ENCODE assay signal across 8 cellular contexts in the genomic region with DNA sequence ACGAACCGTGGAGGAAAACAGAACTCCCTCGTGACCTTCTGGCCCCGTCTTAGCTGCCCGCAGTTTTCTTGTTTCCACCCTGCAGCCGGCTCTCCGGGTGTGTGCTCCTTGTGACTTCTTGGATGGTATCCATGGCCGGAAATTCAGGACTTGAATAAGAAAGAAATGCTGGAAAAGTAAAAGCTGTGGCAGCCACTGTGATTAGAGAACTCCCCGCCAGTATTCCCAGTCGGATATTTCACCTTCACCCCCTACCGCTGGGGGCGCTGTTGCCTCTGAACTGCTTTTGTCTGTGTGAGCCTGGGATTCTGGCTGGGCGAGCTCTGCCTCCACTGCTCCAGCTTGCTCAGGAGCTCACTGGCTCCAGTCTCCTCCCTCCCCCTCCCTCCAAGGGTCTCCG. TPM values are rescaled to one million over a fixed set of nuclear protein-coding genes. Genes with fewer than 3 reads are reported as not detected.
A peak's percentile ranks its signal among the peaks of the same experiment; 100 is the strongest.
DNase-seq lines count a peak whose midpoint lies in the region; ATAC-seq, FAIRE-seq and TF ChIP-seq lines count a peak whose summit lies in the region.

No MANE protein-coding gene starts in this region.

- no peak for TF ChIP-seq RAD21 in A549 (conservative IDR thresholded peaks at IDR 0.05 in 1 of 2, IDR thresholded peaks at IDR 0.05 in 1 of 2)

- peaks cover 11% of the 10 kb centered on the region; the same call in 2 of the 3 replicates for H3K4me1 ChIP-seq in A549
- peaks cover 2% of the 10 kb centered on the region for H3K4me1 ChIP-seq in keratinocyte (ENCODE audit: control insufficient read depth, extremely low read depth, insufficient read depth, low read length)
- no peaks in the 10 kb centered on the region for H3K4me1 ChIP-seq in uterus

- TF ChIP-seq EP300 in A549 (IDR thresholded peaks at IDR 0.05): no peak

- H3K27ac ChIP-seq in A549 (no peak overlapping the region), keratinocyte (ENCODE audit: control insufficient read depth, insufficient read depth, low read length) (no peak overlapping the region), uterus (peak overlapping the region; percentile 28 to 55)

- no peak overlapping the region for H3K9ac ChIP-seq in keratinocyte (ENCODE audit: control insufficient read depth, extremely low read depth, insufficient read depth, low read length)

- TF ChIP-seq CTCF in A549 (IDR thresholded peaks at IDR 0.05) (0 out of 3 replicates have a peak, but pooled peaks have one; percentile 11), astrocyte of the cerebellum (IDR thresholded peaks at IDR 0.05; ENCODE audit: low read depth, low read length, missing control alignments) (peak; percentile 54), keratinocyte (optimal IDR thresholded peaks at IDR 0.05 in 1 of 3, IDR thresholded peaks at IDR 0.05 in 1 of 3, conservative IDR thresholded peaks at IDR 0.05 in 1 of 3; ENCODE audit: extremely low read depth in 1 of 3, insufficient read depth in 2 of 3, low read length in 3 of 3) (peak in 2 of 3 experiments; percentile 51 to 58), uterus (IDR thresholded peaks at IDR 0.05) (peak in 2 of 4 experiments; percentile 56 to 75)

- no peak overlapping the region for H3K4me3 Mint-ChIP-seq in effector memory CD8-positive, alpha-beta T cell
- H3K4me3 Mint-ChIP-seq in activated T-helper 1 cell treated with anti-CD3 and anti-CD28 coated beads, Interleukin-12 subunit alpha, Interleukin-12 subunit beta, Interleukin-2, Interleukin-4 antibody, amounts not matched to agents 30 ng/mL and 10 ng/mL and 1 ng/mL, durations not matched to agents 14 hours and 24 hours and 36 hours: no peak overlapping the region

- WGBS in A549 (ENCODE audit: missing lambda C conversion rate): 74% methylated on average over 10 of the region's 14 CpGs

- dilution Hi-C loops in keratinocyte (cut with MboI; ENCODE audit: extremely low pct_ligation_motif_present, low sequenced_read_pairs): no loop called here

- H3K9me3 ChIP-seq in A549 (no peaks in the 10 kb centered on the region), keratinocyte (ENCODE audit: control insufficient read depth, low read depth, low read length) (no peaks in the 10 kb centered on the region), uterus (no peaks in the 10 kb centered on the region)

- peaks cover 53 to 71% of the 10 kb centered on the region in 2 donors for H3K27me3 Mint-ChIP-seq in effector memory CD8-positive, alpha-beta T cell
- H3K27me3 Mint-ChIP-seq in activated T-helper 1 cell treated with anti-CD3 and anti-CD28 coated beads, Interleukin-12 subunit alpha, Interleukin-12 subunit beta, Interleukin-2, Interleukin-4 antibody, amounts not matched to agents 30 ng/mL and 10 ng/mL and 1 ng/mL, durations not matched to agents 14 hours and 24 hours and 36 hours (ENCODE audit: insufficient read depth): peaks cover 29% of the 10 kb centered on the region

- ATAC-seq in A549: peak in 1 of 2 experiments; percentile 77; a peak in 3 of 6 replicates
- no peak for ATAC-seq in effector memory CD8-positive, alpha-beta T cell (replicated peaks)

- H3K9me3 Mint-ChIP-seq in effector memory CD8-positive, alpha-beta T cell: no peaks in the 10 kb centered on the region
- H3K9me3 Mint-ChIP-seq in activated T-helper 1 cell treated with anti-CD3 and anti-CD28 coated beads, Interleukin-12 subunit alpha, Interleukin-12 subunit beta, Interleukin-2, Interleukin-4 antibody, amounts not matched to agents 30 ng/mL and 10 ng/mL and 1 ng/mL, durations not matched to agents 14 hours and 24 hours and 36 hours: no peaks in the 10 kb centered on the region

- H3K4me1 Mint-ChIP-seq in effector memory CD8-positive, alpha-beta T cell (ENCODE audit: low read depth in 2 of 2): peaks cover 0 to 2% of the 10 kb centered on the region in 2 donors
- peaks cover 8% of the 10 kb centered on the region for H3K4me1 Mint-ChIP-seq in activated T-helper 1 cell treated with anti-CD3 and anti-CD28 coated beads, Interleukin-12 subunit alpha, Interleukin-12 subunit beta, Interleukin-2, Interleukin-4 antibody, amounts not matched to agents 30 ng/mL and 10 ng/mL and 1 ng/mL, durations not matched to agents 14 hours and 24 hours and 36 hours (ENCODE audit: low read depth)

- in situ Hi-C loops in astrocyte of the cerebellum (cut with HindIII; ENCODE audit: low sequenced_read_pairs): no loop called here

- H3K36me3 Mint-ChIP-seq in effector memory CD8-positive, alpha-beta T cell (ENCODE audit: insufficient read depth): no peaks in the 10 kb centered on the region
- H3K36me3 Mint-ChIP-seq in activated T-helper 1 cell treated with anti-CD3 and anti-CD28 coated beads, Interleukin-12 subunit alpha, Interleukin-12 subunit beta, Interleukin-2, Interleukin-4 antibody, amounts not matched to agents 30 ng/mL and 10 ng/mL and 1 ng/mL, durations not matched to agents 14 hours and 24 hours and 36 hours (ENCODE audit: low read depth): no peaks in the 10 kb centered on the region

- no peaks in the 10 kb centered on the region for H3K9me1 ChIP-seq in keratinocyte (ENCODE audit: control insufficient read depth, extremely low read depth, insufficient read depth, low read length)

- H3K79me2 ChIP-seq in keratinocyte (ENCODE audit: control insufficient read depth, insufficient read depth, low read length): no peaks in the 10 kb centered on the region

- H3K4me2 ChIP-seq in A549: no peak overlapping the region
- no peak overlapping the region for H3K4me2 ChIP-seq in keratinocyte (ENCODE audit: control insufficient read depth, extremely low read depth, insufficient read depth, low read depth, low read length)

- DNase-seq in A549 (ENCODE audit: low read depth in 1 of 2, low spot score in 1 of 2): peak in 1 of 2 experiments; percentile 53
- peak; percentile 43 for DNase-seq in HT1080 (ENCODE audit: low read depth)
- no peak for DNase-seq in astrocyte of the cerebellum (ENCODE audit: low read depth)
- DNase-seq in keratinocyte (ENCODE audit: low read depth, low spot score): no peak
- DNase-seq in uterus: peak; percentile 74 to 78
- no peak for DNase-seq in effector memory CD8-positive, alpha-beta T cell
- DNase-seq in activated T-helper 1 cell treated with anti-CD3 and anti-CD28 coated beads, Interleukin-12 subunit alpha, Interleukin-12 subunit beta, Interleukin-2, Interleukin-4 antibody, amounts not matched to agents 30 ng/mL and 10 ng/mL and 1 ng/mL, durations not matched to agents 14 hours and 24 hours and 36 hours (ENCODE audit: low spot score): no peak
- DNase-seq in NCI-H446 treated with DMSO at 0.1 percent for 48 hours (lab: John Stamatoyannopoulos, UW): no peak

- H3K27me3 ChIP-seq in keratinocyte (ENCODE audit: control insufficient read depth, extremely low read depth, insufficient read depth, low read length) (peaks cover 8% of the 10 kb centered on the region), uterus (no peaks in the 10 kb centered on the region)

- POLR2A ChIA-PET in A549 (lab: Yijun Ruan, JAX): no interaction called here

- H3K36me3 ChIP-seq in keratinocyte (ENCODE audit: control insufficient read depth in 2 of 2, extremely low read depth in 1 of 2, insufficient read depth in 2 of 2, low read length in 2 of 2) (no peaks in the 10 kb centered on the region), uterus (no peaks in the 10 kb centered on the region)

- no peaks in the 10 kb centered on the region for H4K20me1 ChIP-seq in keratinocyte (ENCODE audit: control insufficient read depth, extremely low read depth, insufficient read depth, low read length)

- no peak for TF ChIP-seq POLR2A in A549 (IDR thresholded peaks at IDR 0.05; ENCODE audit: low read length)
- no peak for TF ChIP-seq POLR2A in uterus (IDR thresholded peaks at IDR 0.05)

- FAIRE-seq in A549 (lab: Jason Lieb, UNC): no peak
- FAIRE-seq in keratinocyte (lab: Jason Lieb, UNC): no peak

- H3K4me3 ChIP-seq in A549 (no peak overlapping the region), astrocyte of the cerebellum (ENCODE audit: low read depth, low read length) (no peak overlapping the region), keratinocyte (ENCODE audit: control insufficient read depth in 2 of 3, extremely low read depth in 1 of 3, insufficient read depth in 2 of 3, low read depth in 1 of 3, low read length in 3 of 3) (no peak overlapping the region), uterus (no peak overlapping the region)

- CTCF ChIA-PET in A549 (lab: Yijun Ruan, JAX): interaction anchor here (1.1 to 1.8 kb wide), 3 partner anchors 9 to 40 kb away, joined by 3 to 6 read pairs (median 5); no protein-coding TSS in a partner anchor

- H2AFZ ChIP-seq in keratinocyte (ENCODE audit: control insufficient read depth, low read length): no peak overlapping the region

- no peak overlapping the region for H3K27ac Mint-ChIP-seq in effector memory CD8-positive, alpha-beta T cell
- H3K27ac Mint-ChIP-seq in activated T-helper 1 cell treated with anti-CD3 and anti-CD28 coated beads, Interleukin-12 subunit alpha, Interleukin-12 subunit beta, Interleukin-2, Interleukin-4 antibody, amounts not matched to agents 30 ng/mL and 10 ng/mL and 1 ng/mL, durations not matched to agents 14 hours and 24 hours and 36 hours: no peak overlapping the region

- intact Hi-C loops in uterus (cut with DNase I; ENCODE audit: low total_unique reads): no loop called here
- intact Hi-C loops in activated T-helper 1 cell treated with anti-CD3 and anti-CD28 coated beads, Interleukin-12 subunit alpha, Interleukin-12 subunit beta, Interleukin-2, Interleukin-4 antibody, amounts not matched to agents 30 ng/mL and 10 ng/mL and 1 ng/mL, durations not matched to agents 14 hours and 24 hours and 36 hours (cut with micrococcal nuclease): no loop called here

RNA-seq across cellular contexts. Expression of gene CYP4V2, which starts 41.5 kb away (rescaled TPM):
- polyA plus RNA-seq in A549 (2011; rRNA removed) (5.0 and 5.5 TPM in 2 replicates), A549 (2017; fragmentation: RNase III; extraction: RNeasy Plus Mini Kit Qiagen cat#74134 plus additional on column Dnase treatment) (2.8 to 3.3 TPM (median 3.0 TPM) in 3 replicates), keratinocyte (4.8 to 10.2 TPM (median 8.8 TPM) in 3 replicates)
- 1.5 and 1.8 TPM in 2 replicates for polyA plus RNA-seq in A549 (2012; cell fraction: cytosol; rRNA removed)
- 1.1 and 1.5 TPM in 2 replicates for polyA plus RNA-seq in A549 (2012; cell fraction: nucleus; rRNA removed)
- 1.0 and 1.3 TPM in 2 replicates for polyA minus RNA-seq in A549 (2011; rRNA and poly(A)+ RNA removed)
- 3.1 and 5.2 TPM in 2 replicates for total RNA-seq in HT1080 (2014; rRNA removed; shearing (Covaris generic))
- polyA plus RNA-seq in HT1080 (2015; cell fraction: cytosol; rRNA removed): 2.6 TPM in 2 replicates
- 1.1 and 2.3 TPM in 2 replicates for polyA plus RNA-seq in HT1080 (2015; cell fraction: nucleus; rRNA removed)
- 0.40 TPM for polyA plus RNA-seq in keratinocyte (2011; ENCODE audit: low read depth)
- polyA plus RNA-seq in keratinocyte (2011; cell fraction: cytosol; rRNA removed): 5.9 and 8.6 TPM in 2 replicates
- polyA plus RNA-seq in keratinocyte (2011; cell fraction: nucleus; rRNA removed): 10.6 and 12.5 TPM in 2 replicates
- 0.25 and 7.5 TPM in 2 replicates for polyA plus RNA-seq in keratinocyte (2012; ENCODE audit: low replicate concordance)
- polyA minus RNA-seq in keratinocyte: 3.8 to 7.6 TPM (median 4.5 TPM) in 3 replicates
- 7.1 TPM for polyA minus RNA-seq in keratinocyte (2011; cell fraction: cytosol; rRNA and poly(A)+ RNA removed)
- 4.9 and 9.3 TPM in 2 replicates for polyA minus RNA-seq in keratinocyte (2011; cell fraction: nucleus; rRNA and poly(A)+ RNA removed)
- total RNA-seq in uterus: 10 to 100 TPM in 3 of 4 donors, 1 to 10 TPM in 1; 9.7 to 22.5 (median 19.7) TPM
- total RNA-seq in activated T-helper 1 cell treated with anti-CD3 and anti-CD28 coated beads, Interleukin-12 subunit alpha, Interleukin-12 subunit beta, Interleukin-2, Interleukin-4 antibody, amounts not matched to agents 30 ng/mL and 10 ng/mL and 1 ng/mL, durations not matched to agents 14 hours and 24 hours and 36 hours: 8.3 and 8.8 TPM in 2 replicates

RNA-seq across cellular contexts. Expression of gene FAM149A, which starts 45.4 kb away (rescaled TPM):
- polyA plus RNA-seq in A549 (2011; rRNA removed) (3.0 and 3.9 TPM in 2 replicates), A549 (2017; fragmentation: RNase III; extraction: RNeasy Plus Mini Kit Qiagen cat#74134 plus additional on column Dnase treatment) (1.4 to 1.8 TPM (median 1.7 TPM) in 3 replicates), keratinocyte (0.41 to 0.68 TPM (median 0.66 TPM) in 3 replicates)
- 1.2 and 1.6 TPM in 2 replicates for polyA plus RNA-seq in A549 (2012; cell fraction: cytosol; rRNA removed)
- polyA plus RNA-seq in A549 (2012; cell fraction: nucleus; rRNA removed): 0.95 and 1.0 TPM in 2 replicates
- 3.3 and 3.6 TPM in 2 replicates for polyA minus RNA-seq in A549 (2011; rRNA and poly(A)+ RNA removed)
- total RNA-seq in HT1080 (2014; rRNA removed; shearing (Covaris generic)): 1.5 TPM in 2 replicates
- 0.73 and 1.00 TPM in 2 replicates for polyA plus RNA-seq in HT1080 (2015; cell fraction: cytosol; rRNA removed)
- 0.67 and 0.84 TPM in 2 replicates for polyA plus RNA-seq in HT1080 (2015; cell fraction: nucleus; rRNA removed)
- polyA plus RNA-seq in keratinocyte (2011; ENCODE audit: low read depth): not detected
- polyA plus RNA-seq in keratinocyte (2011; cell fraction: cytosol; rRNA removed): 0.53 and 0.75 TPM in 2 replicates
- 0.43 and 0.59 TPM in 2 replicates for polyA plus RNA-seq in keratinocyte (2011; cell fraction: nucleus; rRNA removed)
- polyA plus RNA-seq in keratinocyte (2012; ENCODE audit: low replicate concordance): 0.50 TPM in 1 of 2 replicates, not detected in the other
- 0.36 to 1.1 TPM in 2 of 3 replicates, not detected in the other for polyA minus RNA-seq in keratinocyte
- polyA minus RNA-seq in keratinocyte (2011; cell fraction: cytosol; rRNA and poly(A)+ RNA removed): 0.96 TPM
- 0.39 TPM in 1 of 2 replicates, not detected in the other for polyA minus RNA-seq in keratinocyte (2011; cell fraction: nucleus; rRNA and poly(A)+ RNA removed)
- 10 to 100 TPM in 3 of 4 donors, under 1 TPM in 1; 0.77 to 18.9 (median 17.7) TPM for total RNA-seq in uterus
- 0.61 TPM in 1 of 2 replicates, not detected in the other for total RNA-seq in activated T-helper 1 cell treated with anti-CD3 and anti-CD28 coated beads, Interleukin-12 subunit alpha, Interleukin-12 subunit beta, Interleukin-2, Interleukin-4 antibody, amounts not matched to agents 30 ng/mL and 10 ng/mL and 1 ng/mL, durations not matched to agents 14 hours and 24 hours and 36 hours

Comparison
In these comparisons a context has a peak if more than half of its experiments do, and no peak if none do; other contexts are left out.
1. DNase-seq: peak in HT1080 (single experiment) and uterus (2 of 2); none in astrocyte of the cerebellum (single experiment), keratinocyte (single experiment), effector memory CD8-positive, alpha-beta T cell (0 of 3), activated T-helper 1 cell treated with anti-CD3 and anti-CD28 coated beads, Interleukin-12 subunit alpha, Interleukin-12 subunit beta, Interleukin-2, Interleukin-4 antibody, amounts not matched to agents 30 ng/mL and 10 ng/mL and 1 ng/mL, durations not matched to agents 14 hours and 24 hours and 36 hours (single experiment) and NCI-H446 treated with DMSO at 0.1 percent for 48 hours (single experiment).
2. H3K27ac ChIP-seq: peak in uterus (2 of 2); none in A549 (0 of 2) and keratinocyte (single experiment).